In genomic region chr13:49443689-49444516, GRCh38 we compare ENCODE assay signal across 1 cellular context.
TF ChIP-seq lines count a peak whose summit lies in the region.

Gene CAB39L (minus strand): TSS chr13:49444064. CDS start chr13:49382910, 61,154 bp downstream.
Gene SETDB2 (plus strand): TSS chr13:49444274. CDS start chr13:49451894, 7,620 bp downstream.

TF ChIP-seq in GM12878, 131 proteins besides CTCF, POLR2A, EP300 and RAD21 (continued from another document and continues in another):
- TF ChIP-seq ZBTB40 (IDR thresholded peaks at IDR 0.05; ENCODE audit: borderline replicate concordance) = peak; percentile 78
- TF ChIP-seq IRF3 (IDR thresholded peaks at IDR 0.05) = peak; percentile 62; the same call in 1 of the 2 replicates
- TF ChIP-seq SMAD1 (IDR thresholded peaks at IDR 0.05; ENCODE audit: low read depth, partially characterized antibody) = no peak
- TF ChIP-seq ZNF384 (IDR thresholded peaks at IDR 0.05; ENCODE audit: borderline replicate concordance, low read depth, low read length) = no peak
- no peak; the same call in 1 of the 2 replicates for TF ChIP-seq NFYA (IDR thresholded peaks at IDR 0.05; ENCODE audit: borderline replicate concordance, low read depth, low read length)
- peak; percentile 55 for TF ChIP-seq MTA2 (IDR thresholded peaks at IDR 0.05; ENCODE audit: low read depth)
- no peak for TF ChIP-seq MYB (IDR thresholded peaks at IDR 0.05; ENCODE audit: borderline replicate concordance, low read depth, low read length)
- peak; percentile 82 for TF ChIP-seq IKZF1 (conservative IDR thresholded peaks at IDR 0.05)
- no peak for TF ChIP-seq EZH2 (IDR thresholded peaks at IDR 0.05; ENCODE audit: borderline replicate concordance, control insufficient read depth, low read depth, low read length)
- no peak for TF ChIP-seq ZNF274 (IDR thresholded peaks at IDR 0.05; ENCODE audit: insufficient read depth, insufficient read length)
- TF ChIP-seq RB1 (IDR thresholded peaks at IDR 0.05; ENCODE audit: borderline replicate concordance) = no peak
- peak; percentile 14; the same call in 1 of the 2 replicates for TF ChIP-seq SREBF1 (IDR thresholded peaks at IDR 0.05; ENCODE audit: low read length)
- peak; percentile 94 for TF ChIP-seq HCFC1 (IDR thresholded peaks at IDR 0.05; ENCODE audit: low read length)
- peak; percentile 92 for TF ChIP-seq PKNOX1 (IDR thresholded peaks at IDR 0.05)
- TF ChIP-seq SKIL (IDR thresholded peaks at IDR 0.05; ENCODE audit: low read depth, poor library complexity, severe bottlenecking) = no peak
- TF ChIP-seq HDGF (IDR thresholded peaks at IDR 0.05) = peak; percentile 98
- TF ChIP-seq MLLT1 (IDR thresholded peaks at IDR 0.05) = peak; percentile 65
- TF ChIP-seq BCL3 (IDR thresholded peaks at IDR 0.05; ENCODE audit: borderline replicate concordance, insufficient read depth, low read depth, low read length, poor library complexity, severe bottlenecking) = no peak
- no peak for TF ChIP-seq CBX5 (IDR thresholded peaks at IDR 0.05; ENCODE audit: low read depth)
- TF ChIP-seq ZBED1 (IDR thresholded peaks at IDR 0.05; ENCODE audit: borderline replicate concordance) = no peak
- TF ChIP-seq IRF5 (IDR thresholded peaks at IDR 0.05; ENCODE audit: borderline replicate concordance) = peak; percentile 55; the same call in 1 of the 2 replicates
- TF ChIP-seq KAT2A (conservative IDR thresholded peaks at IDR 0.05; ENCODE audit: control insufficient read depth, low read depth, low read length) = no peak
- TF ChIP-seq IRF4 (IDR thresholded peaks at IDR 0.05; ENCODE audit: low read depth, low read length) = no peak
- TF ChIP-seq TBL1XR1 (IDR thresholded peaks at IDR 0.05; ENCODE audit: low read depth, low read length) = peak; percentile 37; the same call in 1 of the 2 replicates
- no peak for TF ChIP-seq NKRF (conservative IDR thresholded peaks at IDR 0.05)
- peak; percentile 69 for TF ChIP-seq BACH1 (IDR thresholded peaks at IDR 0.05; ENCODE audit: borderline replicate concordance)
- TF ChIP-seq ELK1 (IDR thresholded peaks at IDR 0.05; ENCODE audit: low read depth, low read length) = no peak; the same call in 1 of the 2 replicates
- 0 out of 2 replicates have a peak, but pooled peaks have one; percentile 51 for TF ChIP-seq CBFB (IDR thresholded peaks at IDR 0.05; ENCODE audit: low read depth)
- no peak for TF ChIP-seq NR2C2 (IDR thresholded peaks at IDR 0.05; ENCODE audit: borderline replicate concordance, control insufficient read depth, insufficient read length, low read depth)
- TF ChIP-seq TCF12 (IDR thresholded peaks at IDR 0.05; ENCODE audit: low read depth, low read length) = peak; percentile 93
- no peak for TF ChIP-seq CHD1 (IDR thresholded peaks at IDR 0.05; ENCODE audit: low read depth, low read length)
- TF ChIP-seq PRDM15 (CRISPR knock-in tag; IDR thresholded peaks at IDR 0.05) = 0 out of 2 replicates have a peak, but pooled peaks have one; percentile 62
- no peak; the same call in 1 of the 2 replicates for TF ChIP-seq NRF1 (conservative IDR thresholded peaks at IDR 0.05; ENCODE audit: low read depth, low read length)
- TF ChIP-seq SMC3 (IDR thresholded peaks at IDR 0.05; ENCODE audit: borderline replicate concordance, low read length) = no peak
- peak; percentile 87 for TF ChIP-seq PAX5 (IDR thresholded peaks at IDR 0.05; ENCODE audit: borderline replicate concordance, low read depth, low read length)
- TF ChIP-seq CHD4 (IDR thresholded peaks at IDR 0.05) = no peak
- TF ChIP-seq FOXM1 (IDR thresholded peaks at IDR 0.05; ENCODE audit: low read depth, low read length) = no peak
- TF ChIP-seq SMAD5 (IDR thresholded peaks at IDR 0.05; ENCODE audit: low read depth) = peak; percentile 59; the same call in 1 of the 2 replicates
- peak; percentile 74; the same call in 1 of the 2 replicates for TF ChIP-seq RFX5 (IDR thresholded peaks at IDR 0.05; ENCODE audit: low read depth, low read length)
